1 cellular context compared by ENCODE assay signal in the genomic region with DNA sequence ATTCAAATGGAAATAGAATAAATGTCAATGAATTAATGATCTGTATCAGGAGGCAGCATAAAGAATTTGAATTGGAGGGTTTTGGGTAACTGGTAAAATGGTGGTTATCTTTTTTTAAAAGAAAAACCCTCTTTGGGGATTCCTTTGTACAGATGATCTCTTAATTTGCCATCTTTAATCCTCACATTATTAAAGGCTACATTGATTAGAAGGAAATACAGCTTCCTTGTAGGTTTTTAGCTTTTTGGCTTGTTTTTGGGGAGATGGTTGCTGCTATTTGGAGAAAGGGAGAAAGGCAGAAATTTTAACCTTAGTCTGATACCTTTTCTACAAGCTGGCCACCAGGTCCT.
TF ChIP-seq lines count a peak whose summit lies in the region.

No MANE protein-coding gene starts in this region.

TF ChIP-seq in HepG2, 621 proteins besides CTCF, POLR2A, EP300 and RAD21:
- TF ChIP-seq, protein P1, sequence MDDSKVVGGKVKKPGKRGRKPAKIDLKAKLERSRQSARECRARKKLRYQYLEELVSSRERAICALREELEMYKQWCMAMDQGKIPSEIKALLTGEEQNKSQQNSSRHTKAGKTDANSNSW (CRISPR knock-in tag; IDR thresholded peaks at IDR 0.05; ENCODE audit: borderline replicate concordance): no peak
- TF ChIP-seq ZNF879 (CRISPR knock-in tag; IDR thresholded peaks at IDR 0.05): no peak
- TF ChIP-seq MAF1 (CRISPR knock-in tag; IDR thresholded peaks at IDR 0.05; ENCODE audit: borderline replicate concordance): no peak
- TF ChIP-seq ZSCAN31 (CRISPR knock-in tag; IDR thresholded peaks at IDR 0.05; ENCODE audit: low read depth): no peak
- TF ChIP-seq ZBTB14 (CRISPR knock-in tag; IDR thresholded peaks at IDR 0.05): no peak
- no peak for TF ChIP-seq ZNF556 (CRISPR knock-in tag; IDR thresholded peaks at IDR 0.05; ENCODE audit: borderline replicate concordance)
- TF ChIP-seq SIX1 (CRISPR knock-in tag; IDR thresholded peaks at IDR 0.05; ENCODE audit: borderline replicate concordance): no peak
- TF ChIP-seq SUZ12 (IDR thresholded peaks at IDR 0.05; ENCODE audit: low read depth, low read length): no peak
- no peak for TF ChIP-seq PAF1 (CRISPR knock-in tag; IDR thresholded peaks at IDR 0.05)
- no peak for TF ChIP-seq CBX2 (IDR thresholded peaks at IDR 0.05; ENCODE audit: low read depth, low read length)
- TF ChIP-seq CBX2 (CRISPR knock-in tag; IDR thresholded peaks at IDR 0.05; ENCODE audit: low read depth): no peak
- no peak for TF ChIP-seq ZNF281 (CRISPR knock-in tag; IDR thresholded peaks at IDR 0.05; ENCODE audit: borderline replicate concordance)
- no peak for TF ChIP-seq ZNF496 (CRISPR knock-in tag; IDR thresholded peaks at IDR 0.05; ENCODE audit: insufficient replicate concordance)
- TF ChIP-seq, protein P2, sequence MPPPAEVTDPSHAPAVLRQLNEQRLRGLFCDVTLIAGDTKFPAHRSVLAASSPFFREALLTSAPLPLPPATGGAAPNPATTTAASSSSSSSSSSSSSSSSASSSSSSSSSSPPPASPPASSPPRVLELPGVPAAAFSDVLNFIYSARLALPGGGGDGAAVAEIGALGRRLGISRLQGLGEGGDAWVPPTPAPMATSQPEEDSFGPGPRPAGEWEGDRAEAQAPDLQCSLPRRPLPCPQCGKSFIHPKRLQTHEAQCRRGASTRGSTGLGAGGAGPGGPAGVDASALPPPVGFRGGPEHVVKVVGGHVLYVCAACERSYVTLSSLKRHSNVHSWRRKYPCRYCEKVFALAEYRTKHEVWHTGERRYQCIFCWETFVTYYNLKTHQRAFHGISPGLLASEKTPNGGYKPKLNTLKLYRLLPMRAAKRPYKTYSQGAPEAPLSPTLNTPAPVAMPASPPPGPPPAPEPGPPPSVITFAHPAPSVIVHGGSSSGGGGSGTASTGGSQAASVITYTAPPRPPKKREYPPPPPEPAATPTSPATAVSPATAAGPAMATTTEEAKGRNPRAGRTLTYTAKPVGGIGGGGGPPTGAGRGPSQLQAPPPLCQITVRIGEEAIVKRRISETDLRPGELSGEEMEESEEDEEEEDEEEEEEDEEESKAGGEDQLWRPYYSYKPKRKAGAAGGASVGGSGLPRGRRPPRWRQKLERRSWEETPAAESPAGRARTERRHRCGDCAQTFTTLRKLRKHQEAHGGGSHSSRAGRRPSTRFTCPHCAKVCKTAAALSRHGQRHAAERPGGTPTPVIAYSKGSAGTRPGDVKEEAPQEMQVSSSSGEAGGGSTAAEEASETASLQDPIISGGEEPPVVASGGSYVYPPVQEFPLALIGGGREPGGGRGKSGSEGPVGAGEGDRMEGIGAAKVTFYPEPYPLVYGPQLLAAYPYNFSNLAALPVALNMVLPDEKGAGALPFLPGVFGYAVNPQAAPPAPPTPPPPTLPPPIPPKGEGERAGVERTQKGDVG (CRISPR knock-in tag; IDR thresholded peaks at IDR 0.05; ENCODE audit: borderline replicate concordance): no peak
- TF ChIP-seq, protein P3, sequence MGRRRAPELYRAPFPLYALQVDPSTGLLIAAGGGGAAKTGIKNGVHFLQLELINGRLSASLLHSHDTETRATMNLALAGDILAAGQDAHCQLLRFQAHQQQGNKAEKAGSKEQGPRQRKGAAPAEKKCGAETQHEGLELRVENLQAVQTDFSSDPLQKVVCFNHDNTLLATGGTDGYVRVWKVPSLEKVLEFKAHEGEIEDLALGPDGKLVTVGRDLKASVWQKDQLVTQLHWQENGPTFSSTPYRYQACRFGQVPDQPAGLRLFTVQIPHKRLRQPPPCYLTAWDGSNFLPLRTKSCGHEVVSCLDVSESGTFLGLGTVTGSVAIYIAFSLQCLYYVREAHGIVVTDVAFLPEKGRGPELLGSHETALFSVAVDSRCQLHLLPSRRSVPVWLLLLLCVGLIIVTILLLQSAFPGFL (CRISPR knock-in tag; IDR thresholded peaks at IDR 0.05): no peak
- TF ChIP-seq ZNF780A (CRISPR knock-in tag; IDR thresholded peaks at IDR 0.05): no peak
- no peak for TF ChIP-seq ZBTB3 (CRISPR knock-in tag; IDR thresholded peaks at IDR 0.05; ENCODE audit: borderline replicate concordance, low read depth)
- TF ChIP-seq, protein P4, sequence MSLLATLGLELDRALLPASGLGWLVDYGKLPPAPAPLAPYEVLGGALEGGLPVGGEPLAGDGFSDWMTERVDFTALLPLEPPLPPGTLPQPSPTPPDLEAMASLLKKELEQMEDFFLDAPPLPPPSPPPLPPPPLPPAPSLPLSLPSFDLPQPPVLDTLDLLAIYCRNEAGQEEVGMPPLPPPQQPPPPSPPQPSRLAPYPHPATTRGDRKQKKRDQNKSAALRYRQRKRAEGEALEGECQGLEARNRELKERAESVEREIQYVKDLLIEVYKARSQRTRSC (CRISPR knock-in tag; IDR thresholded peaks at IDR 0.05; ENCODE audit: low read depth): no peak
